17 cellular contexts compared by ENCODE assay signal in genomic region chr20:44501448-44501847, GRCh38. TPM values are rescaled to one million over a fixed set of nuclear protein-coding genes. Genes with fewer than 3 reads are reported as not detected.
A peak's percentile ranks its signal among the peaks of the same experiment; 100 is the strongest.
DNase-seq lines count a peak whose midpoint lies in the region; ATAC-seq lines count a peak whose summit lies in the region.
"Had no signal": no experiment of that assay in that cellular context is flagged by ENCODE, and none has a peak within 500 bp of the region (broad histone marks: within the 10 kb centered on the region; RNA-seq: fewer than 3 reads in every experiment).

No MANE protein-coding gene starts in this region.

- peaks cover 13% of the 10 kb centered on the region for H3K4me1 Mint-ChIP-seq in central memory CD8-positive, alpha-beta T cell
- H3K4me1 Mint-ChIP-seq in memory B cell = peaks cover 5% of the 10 kb centered on the region

- no peaks in the 10 kb centered on the region for H3K27me3 Mint-ChIP-seq in central memory CD8-positive, alpha-beta T cell
- no peaks in the 10 kb centered on the region for H3K27me3 Mint-ChIP-seq in memory B cell

- H3K27ac Mint-ChIP-seq in central memory CD8-positive, alpha-beta T cell (ENCODE audit: low read depth) = peak overlapping the region; percentile 9
- H3K27ac Mint-ChIP-seq in memory B cell = peak overlapping the region; percentile 14
- H3K27ac Mint-ChIP-seq: activated T-helper 2 cell treated with anti-CD3 and anti-CD28 coated beads, Interferon-gamma antibody, Interleukin-2, Interleukin-4, amounts not matched to agents 10 μg/mL and 5 μg/mL and 100 μg/mL, durations not matched to agents 14 hours and 24 hours and 36 hours had no signal

- H3K36me3 Mint-ChIP-seq in central memory CD8-positive, alpha-beta T cell (ENCODE audit: insufficient read depth) = peaks cover 73% of the 10 kb centered on the region
- H3K36me3 Mint-ChIP-seq in memory B cell = peaks cover 27% of the 10 kb centered on the region

- ATAC-seq in central memory CD8-positive, alpha-beta T cell (replicated peaks; ENCODE audit: extremely low read depth, poor library complexity, severe bottlenecking) = no peak
- no peak for ATAC-seq in memory B cell (ENCODE audit: low read depth)

- DNase-seq in AG08396 (ENCODE audit: low spot score) (peak; percentile 35), GM04504 (ENCODE audit: low read depth) (peak; percentile 73), memory B cell (ENCODE audit: low spot score in 2 of 2) (no peak), HuH-7.5 (ENCODE audit: low spot score) (no peak), MV-4-11 (lab: John Stamatoyannopoulos, UW) (no peak), T1000 (lab: John Stamatoyannopoulos, UW) (no peak), H4 (ENCODE audit: low spot score) (no peak)
- no peak for DNase-seq in central memory CD8-positive, alpha-beta T cell (ENCODE audit: low spot score in 2 of 2)
- DNase-seq: activated CD4-positive, alpha-beta T cell treated with anti-CD3 and anti-CD28 coated beads for 1 hour; cerebellar nuclear complex; erythroblast; NCI-H1436; NCI-H524 treated with DMSO at 0.1 percent for 48 hours; PC-9; stimulated activated CD4-positive, alpha-beta T cell treated with anti-CD3 and anti-CD28 coated beads, Interleukin-2, amount 100 ng/mL, for 48 hours; stimulated activated naive CD4-positive, alpha-beta T cell had no signal

- H3K4me3 Mint-ChIP-seq in central memory CD8-positive, alpha-beta T cell = no peak overlapping the region
- H3K4me3 Mint-ChIP-seq in memory B cell = no peak overlapping the region

- no peaks in the 10 kb centered on the region for H3K9me3 Mint-ChIP-seq in central memory CD8-positive, alpha-beta T cell
- H3K9me3 Mint-ChIP-seq in memory B cell = no peaks in the 10 kb centered on the region
- H3K9me3 Mint-ChIP-seq: activated T-helper 2 cell treated with anti-CD3 and anti-CD28 coated beads, Interferon-gamma antibody, Interleukin-2, Interleukin-4, amounts not matched to agents 10 μg/mL and 5 μg/mL and 100 μg/mL, durations not matched to agents 14 hours and 24 hours and 36 hours had no signal

RNA-seq across cellular contexts. Expression of gene SERINC3, which starts 20.4 kb away (rescaled TPM):
- total RNA-seq in H4 (2014; rRNA removed; shearing (Covaris generic)) = 46.4 and 82.7 TPM in 2 replicates

RNA-seq across cellular contexts. Expression of gene TTPAL, which starts 25.8 kb away (rescaled TPM):
- total RNA-seq in H4 (2014; rRNA removed; shearing (Covaris generic)) = 8.8 and 11.2 TPM in 2 replicates

Comparison
In these comparisons a context has a peak if more than half of its experiments do, and no peak if none do; other contexts are left out.
1. DNase-seq: peak in AG08396 (single experiment) and GM04504 (single experiment); none in central memory CD8-positive, alpha-beta T cell (0 of 2), memory B cell (0 of 2), HuH-7.5 (single experiment), MV-4-11 (single experiment), T1000 (single experiment) and H4 (single experiment).